ENCODE assay signal across 28 cellular contexts in the genomic region with DNA sequence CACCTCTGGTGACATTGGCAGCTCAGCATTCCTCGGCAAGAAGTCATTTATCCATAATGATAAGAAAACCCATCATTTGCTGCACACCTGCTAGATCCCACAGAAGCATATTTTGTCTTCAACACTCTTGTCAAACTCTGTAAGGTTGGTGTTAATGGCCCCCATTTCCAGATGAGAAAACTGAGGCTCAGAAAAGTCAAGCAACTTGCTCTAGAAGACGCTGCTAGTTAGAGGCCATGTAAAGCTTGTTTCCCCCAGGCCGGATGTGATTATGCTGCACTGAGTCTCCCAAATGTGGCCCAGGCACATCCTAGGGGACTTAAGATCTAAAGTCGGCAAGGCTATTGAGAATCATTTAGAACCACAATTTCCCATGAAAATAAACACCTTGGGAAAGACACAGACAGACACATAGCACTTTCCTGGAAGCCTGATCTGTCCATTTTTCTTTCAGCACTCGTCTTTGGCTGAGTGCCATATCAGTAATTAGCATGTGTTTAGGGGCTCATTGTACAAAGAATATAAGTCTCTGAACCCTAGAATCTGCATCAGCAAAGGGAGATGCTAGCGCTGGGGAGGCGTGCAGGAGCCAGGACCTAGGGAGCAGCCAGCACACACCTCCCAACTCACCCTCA. TPM values are rescaled to one million over a fixed set of nuclear protein-coding genes. Genes with fewer than 3 reads are reported as not detected.
"Had no signal": no experiment of that assay in that cellular context is flagged by ENCODE, and none has a peak within 500 bp of the region (broad histone marks: within the 10 kb centered on the region; RNA-seq: fewer than 3 reads in every experiment).

No MANE protein-coding gene starts in this region.

- H3K27ac Mint-ChIP-seq: activated CD4-positive, alpha-beta memory T cell treated with anti-CD3 and anti-CD28 coated beads for 36 hours; activated naive CD8-positive, alpha-beta T cell treated with anti-CD3 and anti-CD28 coated beads, Interleukin-2, amount 50 U/mL, for 24 hours; activated T-helper 1 cell treated with anti-CD3 and anti-CD28 coated beads, Interleukin-12 subunit alpha, Interleukin-12 subunit beta, Interleukin-2, Interleukin-4 antibody, amounts not matched to agents 30 ng/mL and 10 ng/mL and 1 ng/mL, durations not matched to agents 14 hours and 24 hours and 36 hours; immature natural killer cell; mesothelial cell of epicardium; naive thymus-derived CD8-positive, alpha-beta T cell; neural progenitor cell; stimulated activated memory B cell treated with anti-CD40 and anti-IgM and Interleukin-4, amounts not matched to agents 10 μg/mL and 1 μg/mL and 100 μg/mL, for 72 hours; T-helper 17 cell had no signal

- ATAC-seq: activated naive CD8-positive, alpha-beta T cell treated with anti-CD3 and anti-CD28 coated beads, Interleukin-2, amount 50 U/mL, for 24 hours; foreskin keratinocyte; left ventricle myocardium superior; naive thymus-derived CD8-positive, alpha-beta T cell; stimulated activated memory B cell treated with anti-CD40 and anti-IgM and Interleukin-4, amounts not matched to agents 10 μg/mL and 1 μg/mL and 100 μg/mL, for 72 hours; T-helper 17 cell had no signal

- H3K9me3 Mint-ChIP-seq: activated CD4-positive, alpha-beta memory T cell treated with anti-CD3 and anti-CD28 coated beads for 36 hours; activated naive CD8-positive, alpha-beta T cell treated with anti-CD3 and anti-CD28 coated beads, Interleukin-2, amount 50 U/mL, for 24 hours; activated T-helper 1 cell treated with anti-CD3 and anti-CD28 coated beads, Interleukin-12 subunit alpha, Interleukin-12 subunit beta, Interleukin-2, Interleukin-4 antibody, amounts not matched to agents 30 ng/mL and 10 ng/mL and 1 ng/mL, durations not matched to agents 14 hours and 24 hours and 36 hours; immature natural killer cell; mesothelial cell of epicardium; neural progenitor cell; stimulated activated memory B cell treated with anti-CD40 and anti-IgM and Interleukin-4, amounts not matched to agents 10 μg/mL and 1 μg/mL and 100 μg/mL, for 72 hours had no signal

- H3K36me3 ChIP-seq: neural progenitor cell, sigmoid colon, stomach, suprapubic skin, transverse colon had no signal

- H3K27ac ChIP-seq: foreskin keratinocyte, hepatocyte, neural progenitor cell, sigmoid colon, stomach, suprapubic skin, transverse colon had no signal

- H3K9ac ChIP-seq: neural progenitor cell had no signal

- H3K9me3 ChIP-seq: sigmoid colon, stomach, suprapubic skin, transverse colon had no signal

- H3K4me3 Mint-ChIP-seq: activated CD4-positive, alpha-beta memory T cell treated with anti-CD3 and anti-CD28 coated beads for 36 hours; activated naive CD8-positive, alpha-beta T cell treated with anti-CD3 and anti-CD28 coated beads, Interleukin-2, amount 50 U/mL, for 24 hours; activated T-helper 1 cell treated with anti-CD3 and anti-CD28 coated beads, Interleukin-12 subunit alpha, Interleukin-12 subunit beta, Interleukin-2, Interleukin-4 antibody, amounts not matched to agents 30 ng/mL and 10 ng/mL and 1 ng/mL, durations not matched to agents 14 hours and 24 hours and 36 hours; immature natural killer cell; mesothelial cell of epicardium; naive thymus-derived CD8-positive, alpha-beta T cell; neural progenitor cell; stimulated activated memory B cell treated with anti-CD40 and anti-IgM and Interleukin-4, amounts not matched to agents 10 μg/mL and 1 μg/mL and 100 μg/mL, for 72 hours; T-helper 17 cell had no signal

- H3K79me2 ChIP-seq: hepatocyte had no signal

- H3K4me1 ChIP-seq: foreskin keratinocyte, neural progenitor cell, sigmoid colon, stomach, suprapubic skin, transverse colon had no signal

- H3K36me3 Mint-ChIP-seq: activated CD4-positive, alpha-beta memory T cell treated with anti-CD3 and anti-CD28 coated beads for 36 hours; immature natural killer cell; mesothelial cell of epicardium; naive thymus-derived CD8-positive, alpha-beta T cell; neural progenitor cell; stimulated activated memory B cell treated with anti-CD40 and anti-IgM and Interleukin-4, amounts not matched to agents 10 μg/mL and 1 μg/mL and 100 μg/mL, for 72 hours had no signal

- H3K27me3 Mint-ChIP-seq: activated CD4-positive, alpha-beta memory T cell treated with anti-CD3 and anti-CD28 coated beads for 36 hours had no signal

- H3K4me1 Mint-ChIP-seq: activated naive CD8-positive, alpha-beta T cell treated with anti-CD3 and anti-CD28 coated beads, Interleukin-2, amount 50 U/mL, for 24 hours; immature natural killer cell; mesothelial cell of epicardium; naive thymus-derived CD8-positive, alpha-beta T cell; neural progenitor cell; stimulated activated memory B cell treated with anti-CD40 and anti-IgM and Interleukin-4, amounts not matched to agents 10 μg/mL and 1 μg/mL and 100 μg/mL, for 72 hours; T-helper 17 cell had no signal

- H3K27me3 ChIP-seq: neural progenitor cell had no signal

- H2AFZ ChIP-seq: hepatocyte, neural progenitor cell had no signal

- DNase-seq: activated CD4-positive, alpha-beta memory T cell treated with anti-CD3 and anti-CD28 coated beads for 36 hours; activated CD4-positive, alpha-beta T cell treated with anti-CD3 and anti-CD28 coated beads for 48 hours; activated gamma-delta T cell; activated naive CD4-positive, alpha-beta T cell treated with anti-CD3 and anti-CD28 coated beads, Interleukin-2, amount 50 U/mL, for 16 hours; activated naive CD8-positive, alpha-beta T cell treated with anti-CD3 and anti-CD28 coated beads, Interleukin-2, amount 50 U/mL, for 24 hours; effector CD4-positive, alpha-beta T cell; foreskin keratinocyte; glutamatergic neuron; immature natural killer cell; left ventricle myocardium superior; mammary epithelial cell; naive thymus-derived CD8-positive, alpha-beta T cell; sigmoid colon; stimulated activated CD4-positive, alpha-beta T cell treated with anti-CD3 and anti-CD28 coated beads, Interleukin-15, amount 100 ng/mL, for 24 hours; stomach; T-helper 17 cell; transverse colon had no signal

- H3K4me2 ChIP-seq: hepatocyte, neural progenitor cell, smooth muscle cell had no signal

- H3K4me3 ChIP-seq: hepatocyte, neural progenitor cell, sigmoid colon, smooth muscle cell, stomach, suprapubic skin, transverse colon had no signal

RNA-seq across cellular contexts. Expression of a gene that starts 39.4 kb away (rescaled TPM):
- total RNA-seq: activated CD4-positive, alpha-beta memory T cell treated with anti-CD3 and anti-CD28 coated beads for 36 hours; activated T-helper 1 cell treated with anti-CD3 and anti-CD28 coated beads, Interleukin-12 subunit alpha, Interleukin-12 subunit beta, Interleukin-2, Interleukin-4 antibody, amounts not matched to agents 30 ng/mL and 10 ng/mL and 1 ng/mL, durations not matched to agents 14 hours and 24 hours and 36 hours; foreskin keratinocyte; left ventricle myocardium superior; mammary epithelial cell; mesothelial cell of epicardium; naive thymus-derived CD8-positive, alpha-beta T cell; omental fat pad; posterior vena cava; renal cortical epithelial cell; sigmoid colon; smooth muscle cell; stomach; T-helper 17 cell; transverse colon had no signal
- polyA plus RNA-seq: esophagus; foreskin keratinocyte; immature natural killer cell; mammary epithelial cell; naive thymus-derived CD8-positive, alpha-beta T cell; sigmoid colon; smooth muscle cell; stomach had no signal
